ENCODE assay signal across 10 cellular contexts in genomic region chr18:51654441-51655326, GRCh38.
DNase-seq lines count a peak whose midpoint lies in the region; ATAC-seq and TF ChIP-seq lines count a peak whose summit lies in the region.
"Had no signal": no experiment of that assay in that cellular context is flagged by ENCODE, and none has a peak within 500 bp of the region (broad histone marks: within the 10 kb centered on the region; RNA-seq: fewer than 3 reads in every experiment).

No MANE protein-coding gene starts in this region.

- no peaks in the 10 kb centered on the region for H3K4me1 ChIP-seq in effector memory CD4-positive, alpha-beta T cell (ENCODE audit: control insufficient read depth, insufficient read depth, low read length, poor library complexity, severe bottlenecking)
- H3K4me1 ChIP-seq: adrenal gland had no signal

- H3K27me3 ChIP-seq in effector memory CD4-positive, alpha-beta T cell (replicated peaks; ENCODE audit: control insufficient read depth, insufficient read depth, low read length, poor library complexity, severe bottlenecking): no peaks in the 10 kb centered on the region
- H3K27me3 ChIP-seq: adrenal gland had no signal

- no peak overlapping the region for H3K4me3 ChIP-seq in effector memory CD4-positive, alpha-beta T cell (ENCODE audit: insufficient read depth, low read depth, low read length, poor library complexity, severe bottlenecking)
- H3K4me3 ChIP-seq: adrenal gland had no signal

- no peaks in the 10 kb centered on the region for H3K36me3 ChIP-seq in effector memory CD4-positive, alpha-beta T cell (ENCODE audit: control insufficient read depth, insufficient read depth, low read length)
- H3K36me3 ChIP-seq: adrenal gland had no signal

- no peak overlapping the region for H3K27ac ChIP-seq in effector memory CD4-positive, alpha-beta T cell (ENCODE audit: insufficient read depth, low read length, poor library complexity, severe bottlenecking)
- H3K27ac ChIP-seq: adrenal gland had no signal

- no peak for TF ChIP-seq CTCF in GM10266 (IDR thresholded peaks at IDR 0.05; ENCODE audit: control insufficient read depth, insufficient read depth, low read depth, missing control alignments)

- DNase-seq in GM10266 (ENCODE audit: extremely low spot score) (peak; percentile 22), NCI-H69 (lab: John Stamatoyannopoulos, UW) (peak; percentile 100), NCI-H1436 treated with DMSO at 0.1 percent for 48 hours (lab: John Stamatoyannopoulos, UW) (no peak)
- DNase-seq in activated CD4-positive, alpha-beta T cell treated with anti-CD3 and anti-CD28 coated beads, Interleukin-2, amount 50 U/mL, for 4 hours: no peak
- no peak for DNase-seq in effector memory CD4-positive, alpha-beta T cell
- DNase-seq: adrenal gland, NCI-H1105 treated with DMSO at 0.1 percent for 48 hours had no signal

- H3K9me3 ChIP-seq in effector memory CD4-positive, alpha-beta T cell (ENCODE audit: control insufficient read depth, low read length): no peaks in the 10 kb centered on the region
- H3K9me3 ChIP-seq: adrenal gland had no signal

- ATAC-seq in GM21367 (IDR thresholded peaks at IDR 0.05; ENCODE audit: unreplicated experiment) (peak; percentile 68), HG03095 (IDR thresholded peaks at IDR 0.05; ENCODE audit: unreplicated experiment) (peak; percentile 78), SK-N-SH treated with all-trans-retinoic acid at 6 μM for 48 hours (no peak)

TF ChIP-seq in SK-N-SH treated with all-trans-retinoic acid at 6 μM for 48 hours, 23 proteins besides CTCF, POLR2A, EP300 and RAD21:
- no peak for TF ChIP-seq RARB (CRISPR knock-in tag; IDR thresholded peaks at IDR 0.05)
- no peak for TF ChIP-seq ZFP30 (CRISPR knock-in tag; IDR thresholded peaks at IDR 0.05)
- no peak for TF ChIP-seq CSRNP3 (CRISPR knock-in tag; IDR thresholded peaks at IDR 0.05)
- TF ChIP-seq ZNF565 (CRISPR knock-in tag; conservative IDR thresholded peaks at IDR 0.05; ENCODE audit: low read depth): no peak
- TF ChIP-seq CSDC2 (CRISPR knock-in tag; IDR thresholded peaks at IDR 0.05): no peak
- TF ChIP-seq ZNF70 (CRISPR knock-in tag; IDR thresholded peaks at IDR 0.05): no peak
- TF ChIP-seq ARNTL (CRISPR knock-in tag; IDR thresholded peaks at IDR 0.05; ENCODE audit: borderline replicate concordance, low read depth): no peak
- TF ChIP-seq ISL1 (CRISPR knock-in tag; IDR thresholded peaks at IDR 0.05): no peak
- no peak for TF ChIP-seq ZFP3 (CRISPR knock-in tag; IDR thresholded peaks at IDR 0.05)
- no peak for TF ChIP-seq GLIS3 (CRISPR knock-in tag; IDR thresholded peaks at IDR 0.05)
- TF ChIP-seq PPARA (CRISPR knock-in tag; IDR thresholded peaks at IDR 0.05; ENCODE audit: borderline replicate concordance): no peak
- TF ChIP-seq TCF4 (CRISPR knock-in tag; IDR thresholded peaks at IDR 0.05; ENCODE audit: borderline replicate concordance): no peak
- no peak for TF ChIP-seq TOX (CRISPR knock-in tag; IDR thresholded peaks at IDR 0.05; ENCODE audit: borderline replicate concordance)

Comparison
In these comparisons a context has a peak if more than half of its experiments do, and no peak if none do; other contexts are left out.
1. DNase-seq: peak in GM10266 (single experiment) and NCI-H69 (single experiment); none in NCI-H1436 treated with DMSO at 0.1 percent for 48 hours (single experiment), activated CD4-positive, alpha-beta T cell treated with anti-CD3 and anti-CD28 coated beads, Interleukin-2, amount 50 U/mL, for 4 hours (0 of 2) and effector memory CD4-positive, alpha-beta T cell (0 of 3).